Comparison of ENCODE assay signal across 21 cellular contexts in genomic region chr20:14597206-14597715, GRCh38.
DNase-seq lines count a peak whose midpoint lies in the region; ATAC-seq lines count a peak whose summit lies in the region.
"Had no signal": no experiment of that assay in that cellular context is flagged by ENCODE, and none has a peak within 500 bp of the region (broad histone marks: within the 10 kb centered on the region; RNA-seq: fewer than 3 reads in every experiment).

No MANE protein-coding gene starts in this region.

- H3K4me3 Mint-ChIP-seq in activated CD8-positive, alpha-beta T cell treated with anti-CD3 and anti-CD28 coated beads, Interleukin-2, amount 10 ng/mL, durations not matched to agents 7 days and 5 days, result no peak overlapping the region
- H3K4me3 Mint-ChIP-seq: CD4-positive, alpha-beta memory T cell; T-cell had no signal

- POLR2A ChIA-PET in activated CD8-positive, alpha-beta T cell treated with anti-CD3 and anti-CD28 coated beads, Interleukin-2, amount 10 ng/mL, durations not matched to agents 7 days and 5 days (lab: Charles Lee), result no interaction called here

- H3K4me1 Mint-ChIP-seq in activated CD8-positive, alpha-beta T cell treated with anti-CD3 and anti-CD28 coated beads, Interleukin-2, amount 10 ng/mL, durations not matched to agents 7 days and 5 days (ENCODE audit: low read depth), result no peaks in the 10 kb centered on the region
- H3K4me1 Mint-ChIP-seq: CD4-positive, alpha-beta memory T cell; T-cell had no signal

- no peaks in the 10 kb centered on the region for H3K27me3 Mint-ChIP-seq in activated CD8-positive, alpha-beta T cell treated with anti-CD3 and anti-CD28 coated beads, Interleukin-2, amount 10 ng/mL, durations not matched to agents 7 days and 5 days (ENCODE audit: low read depth)
- H3K27me3 Mint-ChIP-seq: CD4-positive, alpha-beta memory T cell; T-cell had no signal

- H3K27ac Mint-ChIP-seq in activated CD8-positive, alpha-beta T cell treated with anti-CD3 and anti-CD28 coated beads, Interleukin-2, amount 10 ng/mL, durations not matched to agents 7 days and 5 days, result no peak overlapping the region
- H3K27ac Mint-ChIP-seq: CD4-positive, alpha-beta memory T cell; T-cell had no signal

- no peaks in the 10 kb centered on the region for H3K36me3 Mint-ChIP-seq in activated CD8-positive, alpha-beta T cell treated with anti-CD3 and anti-CD28 coated beads, Interleukin-2, amount 10 ng/mL, durations not matched to agents 7 days and 5 days (ENCODE audit: low read depth)
- H3K36me3 Mint-ChIP-seq: CD4-positive, alpha-beta memory T cell; T-cell had no signal

- DNase-seq in NCI-H748 (lab: John Stamatoyannopoulos, UW; ENCODE audit: unreplicated experiment) (peak; percentile 21), NCI-H748 treated with DMSO at 0.1 percent for 48 hours (lab: John Stamatoyannopoulos, UW) (no peak), NCI-H82 treated with DMSO at 0.1 percent for 48 hours (lab: John Stamatoyannopoulos, UW; ENCODE audit: unreplicated experiment) (peak; percentile 81), fibroblast of peridontal ligament (ENCODE audit: extremely low read depth) (peak; percentile 70), stromal cell of bone marrow (ENCODE audit: low read depth) (peak; percentile 1), NCI-H1694 treated with DMSO at 0.1 percent for 48 hours (lab: John Stamatoyannopoulos, UW) (no peak)
- no peak for DNase-seq in activated CD8-positive, alpha-beta T cell treated with anti-CD3 and anti-CD28 coated beads, Interleukin-2, amount 10 ng/mL, durations not matched to agents 7 days and 5 days
- DNase-seq: C1 segment of cervical spinal cord; Caco-2; CD4-positive, alpha-beta memory T cell; GM23248; H7; Kasumi-1; NCI-H2029 treated with DMSO at 0.1 percent for 48 hours; NCI-H526; Right ventricle myocardium superior; RPMI8226; T-cell had no signal

- CTCF ChIA-PET in activated CD8-positive, alpha-beta T cell treated with anti-CD3 and anti-CD28 coated beads, Interleukin-2, amount 10 ng/mL, durations not matched to agents 7 days and 5 days (lab: Charles Lee), result no interaction called here

- ATAC-seq in GM19023 (IDR thresholded peaks at IDR 0.05; ENCODE audit: unreplicated experiment), result no peak
- ATAC-seq in activated CD8-positive, alpha-beta T cell treated with anti-CD3 and anti-CD28 coated beads, Interleukin-2, amount 10 ng/mL, durations not matched to agents 7 days and 5 days, result no peak
- ATAC-seq: HepG2, K562, T-cell had no signal

- peaks cover 8% of the 10 kb centered on the region for H3K9me3 Mint-ChIP-seq in activated CD8-positive, alpha-beta T cell treated with anti-CD3 and anti-CD28 coated beads, Interleukin-2, amount 10 ng/mL, durations not matched to agents 7 days and 5 days (ENCODE audit: insufficient read depth)

Comparison
In these comparisons a context has a peak if more than half of its experiments do, and no peak if none do; other contexts are left out.
1. DNase-seq: peak in NCI-H748 (single experiment), NCI-H82 treated with DMSO at 0.1 percent for 48 hours (single experiment), fibroblast of peridontal ligament (single experiment) and stromal cell of bone marrow (single experiment); none in NCI-H748 treated with DMSO at 0.1 percent for 48 hours (single experiment), NCI-H1694 treated with DMSO at 0.1 percent for 48 hours (single experiment) and activated CD8-positive, alpha-beta T cell treated with anti-CD3 and anti-CD28 coated beads, Interleukin-2, amount 10 ng/mL, durations not matched to agents 7 days and 5 days (single experiment).